In the genomic region with DNA sequence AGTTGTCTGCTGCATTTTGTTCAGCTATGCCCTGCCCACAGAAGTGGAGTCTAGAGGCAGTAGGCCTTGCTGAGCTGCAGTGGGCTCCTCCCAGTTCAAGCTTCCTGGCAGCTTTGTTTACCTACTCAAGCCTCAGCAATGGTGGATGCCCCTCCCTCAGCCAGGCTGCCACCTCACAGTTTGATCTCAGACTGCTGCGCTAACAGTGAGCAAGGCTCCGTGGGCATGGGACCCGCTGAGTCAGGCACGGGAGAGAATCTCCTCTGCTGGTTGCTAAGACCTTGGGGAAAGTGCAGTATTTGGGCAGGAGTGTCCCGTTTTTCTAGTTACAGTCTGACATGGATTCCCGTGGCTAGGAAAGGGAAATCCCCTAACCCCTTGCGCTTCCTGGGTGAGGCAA, we compare ENCODE assay signal across 7 cellular contexts. TPM values are rescaled to one million over a fixed set of nuclear protein-coding genes. Genes with fewer than 3 reads are reported as not detected.
DNase-seq lines count a peak whose midpoint lies in the region; ATAC-seq and TF ChIP-seq lines count a peak whose summit lies in the region.
"Not testable (repeated sequence)": the region's sequence is repeated elsewhere in the genome, so short reads cannot be mapped to it uniquely, and the experiment has no call there.

No MANE protein-coding gene starts in this region.

- POLR2A ChIA-PET in naive thymus-derived CD4-positive, alpha-beta T cell (lab: Charles Lee) = not testable (repeated sequence)

- intact Hi-C loops in Calu3 (cut with micrococcal nuclease; ENCODE audit: unreplicated experiment); activated CD4-positive, alpha-beta T cell treated with anti-CD3 and anti-CD28 coated beads, Interleukin-2, amount 10 ng/mL, durations not matched to agents 24 days and 14 days (cut with micrococcal nuclease); naive thymus-derived CD4-positive, alpha-beta T cell (cut with micrococcal nuclease): not testable (repeated sequence)

- not testable (repeated sequence) for BruUV-seq in Calu3 (replicated peaks; lab: Mats Ljungman, UMichigan)

- not testable (repeated sequence) for H3K9me3 Mint-ChIP-seq in Calu3 (ENCODE audit: low read depth, unreplicated experiment); activated CD4-positive, alpha-beta T cell treated with anti-CD3 and anti-CD28 coated beads, Interleukin-2, amount 10 ng/mL, durations not matched to agents 24 days and 14 days; activated naive CD4-positive, alpha-beta T cell treated with anti-CD3 and anti-CD28 coated beads, Interleukin-2, amount 10 ng/mL, durations not matched to agents 7 days and 5 days; endothelial cell (ENCODE audit: unreplicated experiment); naive thymus-derived CD4-positive, alpha-beta T cell

- not testable (repeated sequence) for ATAC-seq in T-helper 17 cell; naive thymus-derived CD4-positive, alpha-beta T cell

- H3K4me3 Mint-ChIP-seq in Calu3 (ENCODE audit: low read depth, unreplicated experiment) (peak overlapping the region; percentile 40), endothelial cell (ENCODE audit: unreplicated experiment) (peak overlapping the region; percentile 73)
- H3K4me3 Mint-ChIP-seq in T-helper 17 cell; activated naive CD4-positive, alpha-beta T cell treated with anti-CD3 and anti-CD28 coated beads, Interleukin-2, amount 10 ng/mL, durations not matched to agents 7 days and 5 days: not testable (repeated sequence)
- peak overlapping the region; percentile 25 for H3K4me3 Mint-ChIP-seq in activated CD4-positive, alpha-beta T cell treated with anti-CD3 and anti-CD28 coated beads, Interleukin-2, amount 10 ng/mL, durations not matched to agents 24 days and 14 days
- peak overlapping the region in 3 of 10 donors; percentile 11 to 52 (median 13) for H3K4me3 Mint-ChIP-seq in naive thymus-derived CD4-positive, alpha-beta T cell

- H3K36me3 Mint-ChIP-seq in Calu3 (ENCODE audit: insufficient read depth, unreplicated experiment) (peaks cover 13% of the 10 kb centered on the region), endothelial cell (ENCODE audit: low read depth, unreplicated experiment) (peaks cover 19% of the 10 kb centered on the region)
- not testable (repeated sequence) for H3K36me3 Mint-ChIP-seq in T-helper 17 cell (ENCODE audit: low read depth)
- H3K36me3 Mint-ChIP-seq in activated CD4-positive, alpha-beta T cell treated with anti-CD3 and anti-CD28 coated beads, Interleukin-2, amount 10 ng/mL, durations not matched to agents 24 days and 14 days (ENCODE audit: low read depth) = peaks cover 50% of the 10 kb centered on the region
- peaks cover 39% of the 10 kb centered on the region for H3K36me3 Mint-ChIP-seq in activated naive CD4-positive, alpha-beta T cell treated with anti-CD3 and anti-CD28 coated beads, Interleukin-2, amount 10 ng/mL, durations not matched to agents 7 days and 5 days
- H3K36me3 Mint-ChIP-seq in naive thymus-derived CD4-positive, alpha-beta T cell = peaks cover 25 to 62% (median 46%) of the 10 kb centered on the region in 5 donors

- CTCF ChIA-PET in Calu3 (lab: Charles Lee) = interaction anchor here (0.8 to 1.5 kb wide), 2 partner anchors 112 to 298 kb away, joined by 3 to 7 read pairs; no protein-coding TSS in a partner anchor
- CTCF ChIA-PET in activated naive CD4-positive, alpha-beta T cell treated with anti-CD3 and anti-CD28 coated beads, Interleukin-2, amount 10 ng/mL, durations not matched to agents 7 days and 5 days (lab: Charles Lee) = interaction anchor here (1.1 kb wide), 1 partner anchor 12 kb away, joined by 3 read pairs; no protein-coding TSS in a partner anchor
- CTCF ChIA-PET in naive thymus-derived CD4-positive, alpha-beta T cell (lab: Charles Lee) = not testable (repeated sequence)

- H3K27ac ChIP-seq in naive thymus-derived CD4-positive, alpha-beta T cell (ENCODE audit: low read depth, low read length) = not testable (repeated sequence)

- not testable (repeated sequence) for H3K4me3 ChIP-seq in naive thymus-derived CD4-positive, alpha-beta T cell (ENCODE audit: low read length)

- not testable (repeated sequence) for H3K4me1 ChIP-seq in naive thymus-derived CD4-positive, alpha-beta T cell (ENCODE audit: control insufficient read depth in 2 of 2, insufficient read depth in 2 of 2, low read length in 2 of 2)

- not testable (repeated sequence) for H3K9me3 ChIP-seq in T-helper 17 cell (ENCODE audit: control insufficient read depth, low read length, poor library complexity, severe bottlenecking); naive thymus-derived CD4-positive, alpha-beta T cell (ENCODE audit: control insufficient read depth in 2 of 3, low read length in 3 of 3)

- H3K27me3 ChIP-seq in naive thymus-derived CD4-positive, alpha-beta T cell (ENCODE audit: control insufficient read depth in 2 of 2, insufficient read depth in 2 of 2, low read length in 2 of 2) = not testable (repeated sequence)

- peak; percentile 52 for DNase-seq in Calu3
- DNase-seq in T-helper 17 cell; endothelial cell (ENCODE audit: low spot score): not testable (repeated sequence)
- DNase-seq in activated CD4-positive, alpha-beta T cell treated with anti-CD3 and anti-CD28 coated beads, Interleukin-2, amount 10 ng/mL, durations not matched to agents 24 days and 14 days = peak; percentile 75
- DNase-seq in activated T-cell treated with anti-CD3 and anti-CD28 coated beads, Interleukin-2, amount 50 U/mL, for 1 hour = peak; percentile 24
- DNase-seq in activated naive CD4-positive, alpha-beta T cell treated with anti-CD3 and anti-CD28 coated beads, Interleukin-2, amount 10 ng/mL, durations not matched to agents 7 days and 5 days = peak; percentile 33
- DNase-seq in naive thymus-derived CD4-positive, alpha-beta T cell = peak in 3 of 9 donors; percentile 3 to 38 (median 21)

- TF ChIP-seq CTCF in Calu3 (IDR thresholded peaks at IDR 0.05; ENCODE audit: unreplicated experiment); endothelial cell (IDR thresholded peaks at IDR 0.05; ENCODE audit: unreplicated experiment): not testable (repeated sequence)

- H3K4me1 Mint-ChIP-seq in Calu3 (ENCODE audit: low read depth, unreplicated experiment); endothelial cell (ENCODE audit: unreplicated experiment): not testable (repeated sequence)
- H3K4me1 Mint-ChIP-seq in T-helper 17 cell = peaks cover 13% of the 10 kb centered on the region
- H3K4me1 Mint-ChIP-seq in activated CD4-positive, alpha-beta T cell treated with anti-CD3 and anti-CD28 coated beads, Interleukin-2, amount 10 ng/mL, durations not matched to agents 24 days and 14 days = peaks cover 19% of the 10 kb centered on the region
- H3K4me1 Mint-ChIP-seq in activated naive CD4-positive, alpha-beta T cell treated with anti-CD3 and anti-CD28 coated beads, Interleukin-2, amount 10 ng/mL, durations not matched to agents 7 days and 5 days = peaks cover 17% of the 10 kb centered on the region
- H3K4me1 Mint-ChIP-seq in naive thymus-derived CD4-positive, alpha-beta T cell = peaks cover 4 to 32% (median 22%) of the 10 kb centered on the region in 7 donors

- not testable (repeated sequence) for H3K27ac Mint-ChIP-seq in Calu3 (ENCODE audit: unreplicated experiment); endothelial cell (ENCODE audit: unreplicated experiment)
- peak overlapping the region; percentile 32 for H3K27ac Mint-ChIP-seq in T-helper 17 cell
- H3K27ac Mint-ChIP-seq in activated CD4-positive, alpha-beta T cell treated with anti-CD3 and anti-CD28 coated beads, Interleukin-2, amount 10 ng/mL, durations not matched to agents 24 days and 14 days = peak overlapping the region; percentile 26
- H3K27ac Mint-ChIP-seq in activated naive CD4-positive, alpha-beta T cell treated with anti-CD3 and anti-CD28 coated beads, Interleukin-2, amount 10 ng/mL, durations not matched to agents 7 days and 5 days = peak overlapping the region; percentile 80
- peak overlapping the region in 8 of 9 donors; percentile 22 to 87 (median 66) for H3K27ac Mint-ChIP-seq in naive thymus-derived CD4-positive, alpha-beta T cell

- peaks cover 0 to 16% (median 4%) of the 10 kb centered on the region in 3 experiments for H3K36me3 ChIP-seq in naive thymus-derived CD4-positive, alpha-beta T cell (ENCODE audit: control insufficient read depth in 2 of 3, insufficient read depth in 3 of 3, low read length in 3 of 3)

- not testable (repeated sequence) for H3K27me3 Mint-ChIP-seq in Calu3 (ENCODE audit: unreplicated experiment); T-helper 17 cell; activated CD4-positive, alpha-beta T cell treated with anti-CD3 and anti-CD28 coated beads, Interleukin-2, amount 10 ng/mL, durations not matched to agents 24 days and 14 days; activated naive CD4-positive, alpha-beta T cell treated with anti-CD3 and anti-CD28 coated beads, Interleukin-2, amount 10 ng/mL, durations not matched to agents 7 days and 5 days; endothelial cell (ENCODE audit: unreplicated experiment); naive thymus-derived CD4-positive, alpha-beta T cell

RNA-seq across cellular contexts. Expression of a gene that starts 49.4 kb away (rescaled TPM):
- total RNA-seq in Calu3 (2022) (29.6 and 29.9 TPM in 2 replicates), T-helper 17 cell (10 to 100 TPM; 27.5 to 34.2 TPM), endothelial cell (ENCODE audit: unreplicated experiment) (37.4 TPM)
- 30.2 and 34.3 TPM in 2 replicates for total RNA-seq in activated CD4-positive, alpha-beta T cell treated with anti-CD3 and anti-CD28 coated beads, Interleukin-2, amount 10 ng/mL, durations not matched to agents 24 days and 14 days
- total RNA-seq in naive thymus-derived CD4-positive, alpha-beta T cell = 10 to 100 TPM; 31.6 to 58.1 (median 35.4) TPM
- 1 to 10 TPM; 6.6 to 8.9 TPM for polyA plus RNA-seq in naive thymus-derived CD4-positive, alpha-beta T cell
